Comparison of ENCODE assay signal across 27 cellular contexts in the genomic region with DNA sequence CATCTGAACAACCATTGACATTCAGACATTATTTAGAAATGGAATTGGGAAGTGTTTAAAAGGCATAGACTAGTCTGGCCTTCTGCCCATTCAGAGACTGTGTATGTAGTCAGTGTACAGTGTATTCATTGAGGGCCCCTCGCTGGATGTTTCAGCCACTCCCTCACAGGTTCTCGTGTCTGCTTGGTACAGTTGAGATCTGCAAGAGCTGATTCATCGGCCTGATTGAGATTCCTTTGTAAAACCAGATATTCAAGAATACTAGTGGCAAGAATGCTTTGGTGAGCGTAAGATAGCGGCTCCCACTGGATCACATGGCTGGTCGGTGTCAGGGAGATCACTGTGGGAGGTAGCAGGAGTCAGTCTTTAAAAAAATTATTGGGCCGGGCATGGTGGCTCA.
A peak's percentile ranks its signal among the peaks of the same experiment; 100 is the strongest.
DNase-seq lines count a peak whose midpoint lies in the region; ATAC-seq and TF ChIP-seq lines count a peak whose summit lies in the region.
"Had no signal": no experiment of that assay in that cellular context is flagged by ENCODE, and none has a peak within 500 bp of the region (broad histone marks: within the 10 kb centered on the region; RNA-seq: fewer than 3 reads in every experiment).

No MANE protein-coding gene starts in this region.

- no peak overlapping the region for H4K8ac ChIP-seq in neuronal stem cell (ENCODE audit: low read depth, low read length)

- H3K9me3 ChIP-seq in RWPE2 (ENCODE audit: severe bottlenecking), result no peaks in the 10 kb centered on the region
- H3K9me3 ChIP-seq in neuronal stem cell (replicated peaks in 1 of 2; ENCODE audit: control insufficient read depth in 2 of 2, insufficient read depth in 1 of 2, low read depth in 1 of 2, low read length in 2 of 2), result no peaks in the 10 kb centered on the region
- H3K9me3 ChIP-seq: BE2C, Caco-2, gastrocnemius medialis, MG63, transverse colon had no signal

- H3K4me1 ChIP-seq in RWPE2 (ENCODE audit: insufficient read depth, poor library complexity, severe bottlenecking) (peaks cover 60% of the 10 kb centered on the region), neuronal stem cell (ENCODE audit: control insufficient read depth in 2 of 2, insufficient read depth in 1 of 2, low read depth in 1 of 2, low read length in 2 of 2) (peaks cover 0 to 4% of the 10 kb centered on the region in 2 donors)

- no peak overlapping the region for H2BK15ac ChIP-seq in neuronal stem cell (ENCODE audit: low read length)

- H4K91ac ChIP-seq in neuronal stem cell (ENCODE audit: low read depth, low read length, poor library complexity), result no peak overlapping the region

- H3K27me3 ChIP-seq in RWPE2 (ENCODE audit: insufficient read depth, poor library complexity, severe bottlenecking), result no peaks in the 10 kb centered on the region
- H3K27me3 ChIP-seq in neuronal stem cell (ENCODE audit: control insufficient read depth in 3 of 3, insufficient read depth in 3 of 3, low read depth in 1 of 3, low read length in 3 of 3), result no peaks in the 10 kb centered on the region
- H3K27me3 ChIP-seq: BE2C, gastrocnemius medialis, MG63, transverse colon had no signal

- peak; percentile 35 for DNase-seq in A172 (ENCODE audit: low spot score)
- peak; percentile 80 for DNase-seq in RWPE2 (ENCODE audit: low spot score)
- peak; percentile 95 for DNase-seq in choroid plexus epithelial cell (ENCODE audit: low read depth)
- DNase-seq in mucosa of gallbladder (ENCODE audit: low spot score), result peak; percentile 31
- no peak for DNase-seq in neuronal stem cell (ENCODE audit: low spot score)
- no peak for DNase-seq in DMS 273 treated with DMSO at 0.1 percent for 48 hours (lab: John Stamatoyannopoulos, UW)
- DNase-seq in sciatic nerve (ENCODE audit: low spot score), result no peak
- DNase-seq in cortex of kidney (lab: John Stamatoyannopoulos, UW), result no peak
- DNase-seq: activated CD4-positive, alpha-beta T cell treated with anti-CD3 and anti-CD28 coated beads, Interleukin-2, amount 10 ng/mL, durations not matched to agents 24 days and 14 days; activated naive CD8-positive, alpha-beta T cell treated with anti-CD3 and anti-CD28 coated beads, Interleukin-2, amount 10 ng/mL, durations not matched to agents 7 days and 5 days; BE2C; Caco-2; gastrocnemius medialis; kidney glomerular epithelial cell; MG63; natural killer cell; NCI-H1436 treated with DMSO at 0.1 percent for 48 hours; NCI-H2171; NCI-H526; small intestine; stimulated activated CD4-positive, alpha-beta T cell treated with anti-CD3 and anti-CD28 coated beads, Interleukin-2, amount 100 ng/mL, for 48 hours; stimulated activated naive CD8-positive, alpha-beta T cell treated with anti-CD3 and anti-CD28 coated beads, Interleukin-15, Interleukin-2, amounts not matched to agents 100 U/mL and 50 U/mL, for 24 hours; transverse colon had no signal

- H3K4me2 ChIP-seq in neuronal stem cell (ENCODE audit: insufficient read depth, low read length, poor library complexity, severe bottlenecking), result no peak overlapping the region

- H2BK5ac ChIP-seq in neuronal stem cell (ENCODE audit: low read length), result no peak overlapping the region

- no CpG with 5 or more reads among the region's 7 CpGs for WGBS in neuronal stem cell (ENCODE audit: extremely low coverage in 2 of 2, insufficient read length in 2 of 2, insufficient replicate concordance in 1 of 2), 2 donors

- no peak overlapping the region for H2AFZ ChIP-seq in neuronal stem cell (ENCODE audit: low read length)

- no peak overlapping the region for H3K14ac ChIP-seq in neuronal stem cell (ENCODE audit: low read length)

- no peak overlapping the region for H2AK5ac ChIP-seq in neuronal stem cell (ENCODE audit: low read depth, low read length)

- no peak overlapping the region for H3K4me3 ChIP-seq in RWPE2 (ENCODE audit: severe bottlenecking)
- no peak overlapping the region for H3K4me3 ChIP-seq in choroid plexus epithelial cell (ENCODE audit: low read depth, low read length)
- no peak overlapping the region for H3K4me3 ChIP-seq in neuronal stem cell (ENCODE audit: low read length in 2 of 2)
- H3K4me3 ChIP-seq: gastrocnemius medialis, MG63, transverse colon had no signal

- no peak overlapping the region for H3K18ac ChIP-seq in neuronal stem cell (ENCODE audit: low read length)

- no peak overlapping the region for H2BK12ac ChIP-seq in neuronal stem cell (ENCODE audit: low read length)

- H2BK120ac ChIP-seq in neuronal stem cell (ENCODE audit: low read depth, low read length), result no peak overlapping the region

- ATAC-seq in RWPE2 (ENCODE audit: low read depth), result peak; percentile 81
- no peak for ATAC-seq in sciatic nerve
- ATAC-seq: activated T-helper 17 cell treated with anti-CD3 and anti-CD28 coated beads, Interleukin-2, amount 50 U/mL, for 72 hours; gastrocnemius medialis; natural killer cell; Right ventricle myocardium inferior; stimulated activated naive CD8-positive, alpha-beta T cell treated with anti-CD3 and anti-CD28 coated beads, Interleukin-15, Interleukin-2, amounts not matched to agents 100 U/mL and 50 U/mL, for 24 hours had no signal

- H3K36me3 ChIP-seq in RWPE2 (ENCODE audit: low read depth), result no peaks in the 10 kb centered on the region
- peaks cover 4 to 46% of the 10 kb centered on the region in 2 donors for H3K36me3 ChIP-seq in neuronal stem cell (replicated peaks in 1 of 2; ENCODE audit: control insufficient read depth in 2 of 2, insufficient read depth in 2 of 2, low read length in 2 of 2)
- H3K36me3 ChIP-seq: BE2C, gastrocnemius medialis, MG63, transverse colon had no signal

- peak overlapping the region; percentile 67 for H3K27ac ChIP-seq in RWPE2 (ENCODE audit: poor library complexity, severe bottlenecking)
- H3K27ac ChIP-seq in neuronal stem cell (replicated peaks; ENCODE audit: low read length), result no peak overlapping the region
- H3K27ac ChIP-seq: 22Rv1, gastrocnemius medialis, HL-60, transverse colon had no signal

- H3K4ac ChIP-seq in neuronal stem cell (ENCODE audit: low read length), result no peak overlapping the region

- no peak for TF ChIP-seq CTCF in RWPE2 (IDR thresholded peaks at IDR 0.05; ENCODE audit: poor library complexity, severe bottlenecking)
- peak; percentile 21 for TF ChIP-seq CTCF in choroid plexus epithelial cell (conservative IDR thresholded peaks at IDR 0.05; ENCODE audit: low read depth, low read length)

- no peak overlapping the region for H3K23ac ChIP-seq in neuronal stem cell (ENCODE audit: low read depth, low read length, poor library complexity)

- intact Hi-C loops in sciatic nerve (cut with DNase I), result no loop called here

- no peak overlapping the region for H3K9ac ChIP-seq in neuronal stem cell (ENCODE audit: low read depth, low read length, poor library complexity)

- peaks cover 12% of the 10 kb centered on the region for H3K79me1 ChIP-seq in neuronal stem cell (ENCODE audit: low read depth, low read length)

Comparison
In these comparisons a context has a peak if more than half of its experiments do, and no peak if none do; other contexts are left out.
1. DNase-seq: peak in A172 (single experiment), RWPE2 (single experiment), choroid plexus epithelial cell (single experiment) and mucosa of gallbladder (single experiment); none in neuronal stem cell (single experiment), DMS 273 treated with DMSO at 0.1 percent for 48 hours (single experiment), sciatic nerve (single experiment) and cortex of kidney (single experiment).